26 cellular contexts compared by ENCODE assay signal in the genomic region with DNA sequence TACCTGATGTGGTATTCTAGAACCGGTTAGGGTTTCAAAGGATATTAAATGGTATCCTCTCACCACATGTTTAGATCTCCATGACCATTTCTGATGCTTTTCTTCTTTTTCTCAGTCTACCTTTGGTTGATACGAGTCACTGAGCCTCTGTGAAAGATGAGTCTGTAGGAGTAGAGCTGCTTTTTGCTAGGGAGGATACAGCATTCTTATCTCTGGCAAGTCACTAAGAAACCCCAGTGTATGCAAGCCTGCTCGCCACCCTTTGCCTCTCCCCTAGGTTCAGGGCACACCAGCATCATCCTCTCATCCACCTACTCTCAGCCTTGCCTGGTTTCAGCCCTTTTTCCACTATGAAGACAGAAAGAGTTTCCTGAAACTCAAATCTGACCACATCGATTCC.
"Had no signal": no experiment of that assay in that cellular context is flagged by ENCODE, and none has a peak within 500 bp of the region (broad histone marks: within the 10 kb centered on the region; RNA-seq: fewer than 3 reads in every experiment).

No MANE protein-coding gene starts in this region.

- DNase-seq: activated CD8-positive, alpha-beta memory T cell treated with anti-CD3 and anti-CD28 coated beads for 24 hours; activated CD8-positive, alpha-beta memory T cell treated with anti-CD3 and anti-CD28 coated beads, Interleukin-2, amount 50 U/mL, for 4 hours; activated gamma-delta T cell treated with Interleukin-2 at 50 U/mL for 16 hours; activated T-cell treated with anti-CD3 and anti-CD28 coated beads, Interleukin-2, amount 50 U/mL, for 4 hours; adrenal gland; brain microvascular endothelial cell; caudate nucleus; effector CD4-positive, alpha-beta T cell; heart left ventricle; left colon; naive thymus-derived CD4-positive, alpha-beta T cell; posterior cingulate gyrus; right lobe of liver; stimulated activated CD4-positive, alpha-beta T cell treated with anti-CD3 and anti-CD28 coated beads, Interleukin-4, amount 100 ng/mL, for 1 hour; stomach; T-cell; T-helper 9 cell had no signal

- H3K9me3 ChIP-seq: adrenal gland, ascending aorta, heart left ventricle, right lobe of liver, stomach, suprapubic skin, tibial nerve had no signal

- H3K4me3 Mint-ChIP-seq: activated naive CD4-positive, alpha-beta T cell treated with anti-CD3 and anti-CD28 coated beads, Interleukin-2, amount 50 U/mL, for 24 hours; activated T-cell treated with anti-CD3 and anti-CD28 coated beads, Interleukin-2, amount 50 U/mL, for 4 hours; dendritic cell treated with granulocyte-macrophage colony-stimulating factor and Interleukin-4, amounts not matched to agents 40 ng/mL and 50 ng/mL, for 4 days; naive thymus-derived CD4-positive, alpha-beta T cell; neural progenitor cell; T-cell; WTC11 had no signal

- H3K9ac ChIP-seq: neural progenitor cell had no signal

- H3K4me1 ChIP-seq: ascending aorta, neural progenitor cell, suprapubic skin had no signal

- ATAC-seq: activated T-cell treated with anti-CD3 and anti-CD28 coated beads, Interleukin-2, amount 50 U/mL, for 4 hours; heart left ventricle; left colon; naive thymus-derived CD4-positive, alpha-beta T cell; right lobe of liver; T-cell; WTC11 had no signal

- H3K27ac ChIP-seq: adrenal gland, ascending aorta, brain microvascular endothelial cell, neural progenitor cell, right lobe of liver, skin epidermis, stomach, suprapubic skin, tibial nerve had no signal

- H3K4me2 ChIP-seq: neural progenitor cell had no signal

- H3K9me3 Mint-ChIP-seq: activated naive CD4-positive, alpha-beta T cell treated with anti-CD3 and anti-CD28 coated beads, Interleukin-2, amount 50 U/mL, for 24 hours; activated T-cell treated with anti-CD3 and anti-CD28 coated beads, Interleukin-2, amount 50 U/mL, for 4 hours; neural progenitor cell had no signal

- H3K4me3 ChIP-seq: adrenal gland, ascending aorta, heart left ventricle, lung, neural progenitor cell, right lobe of liver, skin epidermis, stomach, suprapubic skin, tibial nerve had no signal

- H2AFZ ChIP-seq: neural progenitor cell had no signal

- H3K4me1 Mint-ChIP-seq: activated naive CD4-positive, alpha-beta T cell treated with anti-CD3 and anti-CD28 coated beads, Interleukin-2, amount 50 U/mL, for 24 hours; naive thymus-derived CD4-positive, alpha-beta T cell; T-cell; WTC11 had no signal

- H3K27ac Mint-ChIP-seq: activated naive CD4-positive, alpha-beta T cell treated with anti-CD3 and anti-CD28 coated beads, Interleukin-2, amount 50 U/mL, for 24 hours; dendritic cell treated with granulocyte-macrophage colony-stimulating factor and Interleukin-4, amounts not matched to agents 40 ng/mL and 50 ng/mL, for 4 days; naive thymus-derived CD4-positive, alpha-beta T cell; neural progenitor cell; T-cell; WTC11 had no signal

- H3K27me3 Mint-ChIP-seq: activated naive CD4-positive, alpha-beta T cell treated with anti-CD3 and anti-CD28 coated beads, Interleukin-2, amount 50 U/mL, for 24 hours; dendritic cell treated with granulocyte-macrophage colony-stimulating factor and Interleukin-4, amounts not matched to agents 40 ng/mL and 50 ng/mL, for 4 days; naive thymus-derived CD4-positive, alpha-beta T cell; T-cell had no signal

- H3K36me3 ChIP-seq: ascending aorta, neural progenitor cell had no signal

- H3K36me3 Mint-ChIP-seq: T-cell had no signal

- H3K27me3 ChIP-seq: adrenal gland, ascending aorta, brain microvascular endothelial cell, heart left ventricle, neural progenitor cell, right lobe of liver, stomach, suprapubic skin, tibial nerve had no signal
